Comparison of ENCODE assay signal across 8 cellular contexts in the genomic region with DNA sequence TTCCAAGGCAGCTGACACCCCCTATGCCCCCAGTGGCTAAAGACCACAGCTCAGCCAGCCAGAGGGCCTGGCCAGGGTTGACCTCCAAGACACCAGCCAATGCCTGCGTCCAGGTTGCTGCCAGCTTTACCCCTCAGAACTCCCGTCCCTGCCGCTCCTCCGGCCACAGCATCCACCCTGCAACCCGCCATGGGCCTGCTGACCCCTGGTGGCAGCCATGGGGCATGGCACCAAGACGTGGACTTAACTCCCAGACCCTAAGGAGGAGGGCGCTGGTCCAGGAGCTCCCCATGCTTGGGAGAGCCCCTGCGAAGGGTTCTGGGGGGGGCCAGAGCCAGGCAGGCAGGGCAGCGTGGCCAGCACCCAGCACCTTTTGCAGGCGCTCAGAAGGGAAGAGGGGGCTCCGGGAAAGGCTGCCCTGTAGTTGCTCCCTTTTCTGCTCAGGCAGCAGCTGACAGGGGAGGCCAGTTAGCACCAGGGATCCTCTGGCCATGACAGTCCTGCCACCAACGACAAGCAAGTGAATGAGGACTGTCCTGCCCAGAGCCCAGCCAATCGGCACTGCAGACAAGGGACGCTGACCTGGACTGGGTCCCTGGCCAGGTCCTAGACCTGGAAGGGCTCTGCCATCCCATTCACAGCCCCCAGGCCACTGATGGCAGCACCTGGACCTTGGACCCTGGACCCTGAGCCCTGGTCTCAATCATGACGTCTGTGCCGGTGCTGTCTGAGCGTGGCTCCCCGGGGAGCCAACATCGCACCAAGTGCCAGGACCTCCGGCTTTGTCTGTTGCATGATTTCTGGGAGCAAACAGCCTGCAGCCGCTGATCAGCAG.
DNase-seq lines count a peak whose midpoint lies in the region; ATAC-seq and TF ChIP-seq lines count a peak whose summit lies in the region.

No MANE protein-coding gene starts in this region.

- H3K27me3 ChIP-seq in CD8-positive, alpha-beta memory T cell (ENCODE audit: insufficient read depth, low read length, poor library complexity, severe bottlenecking), result no peaks in the 10 kb centered on the region

- peak; percentile 95 for TF ChIP-seq CTCF in cardiac fibroblast (IDR thresholded peaks at IDR 0.05; ENCODE audit: low read depth, low read length)

- peak overlapping the region in 1 of 8 donors; percentile 47 for H3K27ac Mint-ChIP-seq in CD8-positive, alpha-beta memory T cell

- intact Hi-C loops in left colon (cut with DNase I, micrococcal nuclease), result loop anchor here in 1 of 2 donors (10.0 kb wide), 1 partner anchor 231 kb away; no protein-coding TSS in a partner anchor

- H3K4me1 ChIP-seq in CD8-positive, alpha-beta memory T cell (ENCODE audit: insufficient read depth, low read length), result peaks cover under 1% of the 10 kb centered on the region

- peak; percentile 37 to 71 (median 40) for DNase-seq in CD8-positive, alpha-beta memory T cell
- DNase-seq in NCI-H2029 treated with DMSO at 0.1 percent for 48 hours (lab: John Stamatoyannopoulos, UW) (peak; percentile 70), cardiac fibroblast (ENCODE audit: low read depth in 2 of 2) (peak; percentile 62 to 70), left colon (peak; percentile 45 to 64)
- DNase-seq in activated CD4-positive, CD25-positive, alpha-beta regulatory T cell (lab: John Stamatoyannopoulos, UW), result peak in 3 of 4 experiments; percentile 4 to 31 (median 10)
- DNase-seq in stimulated activated CD4-positive, alpha-beta T cell treated with anti-CD3 and anti-CD28 coated beads, Interleukin-2, amount 100 ng/mL, for 48 hours, result peak; percentile 36 to 53

- no peak overlapping the region for H3K4me3 ChIP-seq in CD8-positive, alpha-beta memory T cell (ENCODE audit: low read length)
- H3K4me3 ChIP-seq in cardiac fibroblast (replicated peaks in 1 of 2; ENCODE audit: low read depth in 2 of 2, low read length in 2 of 2), result no peak overlapping the region

- peak; percentile 71 for ATAC-seq in GM21529 (IDR thresholded peaks at IDR 0.05; ENCODE audit: unreplicated experiment)
- peak; percentile 94 for ATAC-seq in left colon
- ATAC-seq in HG02973 (IDR thresholded peaks at IDR 0.05; ENCODE audit: unreplicated experiment), result no peak

- no peaks in the 10 kb centered on the region for H3K9me3 Mint-ChIP-seq in CD8-positive, alpha-beta memory T cell

- H3K4me1 Mint-ChIP-seq in CD8-positive, alpha-beta memory T cell, result peaks cover 0 to 7% (median 4%) of the 10 kb centered on the region in 3 donors

- H3K9me3 ChIP-seq in CD8-positive, alpha-beta memory T cell (ENCODE audit: low read length), result no peaks in the 10 kb centered on the region

- H3K27ac ChIP-seq in CD8-positive, alpha-beta memory T cell (ENCODE audit: low read depth, low read length), result no peak overlapping the region

- CTCF ChIA-PET in CD8-positive, alpha-beta memory T cell (lab: Charles Lee), result interaction anchor here (0.7 to 5.1 kb wide), 15 partner anchors 18 to 460 kb away, joined by 3 to 53 read pairs (median 4); no protein-coding TSS in a partner anchor

- no peaks in the 10 kb centered on the region for H3K36me3 Mint-ChIP-seq in CD8-positive, alpha-beta memory T cell

- POLR2A ChIA-PET in CD8-positive, alpha-beta memory T cell (lab: Charles Lee), result no interaction called here

- H3K27me3 Mint-ChIP-seq in CD8-positive, alpha-beta memory T cell, result peaks cover 15 to 19% of the 10 kb centered on the region in 2 donors

- no peaks in the 10 kb centered on the region for H3K36me3 ChIP-seq in CD8-positive, alpha-beta memory T cell (ENCODE audit: insufficient read depth, low read length)

- H3K4me3 Mint-ChIP-seq in CD8-positive, alpha-beta memory T cell, result no peak overlapping the region

Comparison
In these comparisons a context has a peak if more than half of its experiments do, and no peak if none do; other contexts are left out.
1. DNase-seq: peak in every context shown above with its lines; median percentile 70 in NCI-H2029 treated with DMSO at 0.1 percent for 48 hours; 66 in cardiac fibroblast; 54 in left colon; 44 in stimulated activated CD4-positive, alpha-beta T cell treated with anti-CD3 and anti-CD28 coated beads, Interleukin-2, amount 100 ng/mL, for 48 hours; 40 in CD8-positive, alpha-beta memory T cell; 10 in activated CD4-positive, CD25-positive, alpha-beta regulatory T cell.